ENCODE assay signal across 8 cellular contexts in the genomic region with DNA sequence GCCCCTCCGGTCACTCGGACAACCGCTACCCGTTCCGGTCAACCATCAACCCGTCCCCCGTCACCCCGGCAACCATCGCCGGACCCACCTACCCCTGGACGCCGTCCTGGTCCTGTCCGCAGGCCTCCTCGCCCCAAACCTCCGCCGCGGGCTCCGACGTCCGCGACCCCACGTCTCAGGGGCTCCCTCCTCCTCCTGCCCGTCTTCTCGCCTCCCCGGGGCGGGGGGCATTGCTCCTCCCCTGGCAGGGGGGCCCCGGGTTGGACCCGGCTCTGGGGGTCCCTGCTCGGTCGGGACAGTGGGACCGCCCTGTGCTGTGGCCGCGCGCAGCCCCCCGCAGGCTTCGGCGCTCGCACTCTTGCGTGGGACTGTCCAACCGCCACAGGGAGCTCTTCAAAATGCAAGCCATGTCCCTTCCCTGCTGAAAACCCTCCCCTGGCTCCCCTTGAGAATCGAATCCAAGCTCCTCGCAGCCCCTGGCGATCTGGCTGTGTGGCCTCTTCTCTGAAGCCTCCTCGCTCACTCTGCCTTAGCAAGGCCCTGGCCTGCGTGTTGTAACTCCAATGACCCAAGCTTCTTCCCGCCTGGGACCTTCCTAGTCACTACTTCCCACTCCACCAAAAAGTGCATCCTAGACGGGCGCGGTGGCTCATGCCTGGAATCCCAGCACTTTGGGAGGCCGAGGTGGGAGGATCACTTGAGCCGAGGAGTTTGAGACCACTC. TPM values are rescaled to one million over a fixed set of nuclear protein-coding genes. Genes with fewer than 3 reads are reported as not detected.
DNase-seq lines count a peak whose midpoint lies in the region; ATAC-seq and TF ChIP-seq lines count a peak whose summit lies in the region.

No MANE protein-coding gene starts in this region.

- H3K4me1 ChIP-seq in OCI-LY1 (ENCODE audit: insufficient read depth, low read length, severe bottlenecking) (peaks cover 11% of the 10 kb centered on the region), neuron (ENCODE audit: insufficient read depth, low read length) (peaks cover 13% of the 10 kb centered on the region)

- H4K20me1 ChIP-seq in OCI-LY1 (ENCODE audit: insufficient read depth, low read length): no peaks in the 10 kb centered on the region

- DNase-seq in EH (ENCODE audit: low read depth) (peak; percentile 43), epidermal melanocyte (ENCODE audit: insufficient read length, low spot score) (peak; percentile 12), mucosa of gallbladder (ENCODE audit: low spot score) (no peak), A172 (ENCODE audit: low spot score) (no peak), OCI-M2 (lab: John Stamatoyannopoulos, UW; ENCODE audit: unreplicated experiment) (no peak)

- H3K9me2 ChIP-seq in OCI-LY1 (ENCODE audit: low read depth, low read length): no peaks in the 10 kb centered on the region

- no peaks in the 10 kb centered on the region for H3F3A ChIP-seq in OCI-LY1 (ENCODE audit: insufficient read depth, low read length)

- H3K79me2 ChIP-seq in OCI-LY1 (ENCODE audit: insufficient read depth, low read length): no peaks in the 10 kb centered on the region

- H2AFZ ChIP-seq in OCI-LY1 (ENCODE audit: low read length) (no peak overlapping the region), neuron (ENCODE audit: low read depth, low read length) (peak overlapping the region; percentile 72)

- H3K9me3 ChIP-seq in OCI-LY1 (ENCODE audit: low read length) (no peaks in the 10 kb centered on the region), neuron (ENCODE audit: low read length) (no peaks in the 10 kb centered on the region)

- H3K27ac ChIP-seq in OCI-LY1 (ENCODE audit: low read depth, low read length, poor library complexity, severe bottlenecking): no peak overlapping the region

- TF ChIP-seq CTCF in OCI-LY1 (IDR thresholded peaks at IDR 0.05; ENCODE audit: low read length): no peak

- H3K4me3 ChIP-seq in OCI-LY1 (ENCODE audit: low read depth, low read length, poor library complexity, severe bottlenecking) (peak overlapping the region; percentile 59), neuron (ENCODE audit: low read length) (peak overlapping the region; percentile 49)

- H3K36me3 ChIP-seq in OCI-LY1 (ENCODE audit: insufficient read depth, low read length) (no peaks in the 10 kb centered on the region), neuron (ENCODE audit: insufficient read depth, low read length) (no peaks in the 10 kb centered on the region)

- no peaks in the 10 kb centered on the region for H3K27me3 ChIP-seq in OCI-LY1 (ENCODE audit: insufficient read depth, low read length)
- no peaks in the 10 kb centered on the region for H3K27me3 ChIP-seq in neuron (ENCODE audit: insufficient read depth, low read length)

- no peak for ATAC-seq in GM18861 (IDR thresholded peaks at IDR 0.05; ENCODE audit: unreplicated experiment)

- H3K9ac ChIP-seq in OCI-LY1 (ENCODE audit: low read length): peak overlapping the region; percentile 27; the same call in 1 of the 2 replicates

- H3K4me2 ChIP-seq in OCI-LY1 (ENCODE audit: low read length): peak overlapping the region; percentile 73

RNA-seq across cellular contexts. Expression of gene EPHX3, which starts 8.4 kb away (rescaled TPM):
- 2.0 TPM for total RNA-seq in mucosa of gallbladder
- total RNA-seq in A172 (2014; rRNA removed; shearing (Covaris generic)): not detected in 2 replicates

RNA-seq across cellular contexts. Expression of gene NOTCH3, which starts 23.0 kb away (rescaled TPM):
- total RNA-seq in mucosa of gallbladder: 32.4 TPM
- total RNA-seq in A172 (2014; rRNA removed; shearing (Covaris generic)): 16.1 and 18.6 TPM in 2 replicates

Comparison
In these comparisons a context has a peak if more than half of its experiments do, and no peak if none do; other contexts are left out.
1. DNase-seq: peak in EH (single experiment) and epidermal melanocyte (single experiment); none in mucosa of gallbladder (single experiment), A172 (single experiment) and OCI-M2 (single experiment).